Comparison of ENCODE assay signal across 16 cellular contexts in the genomic region with DNA sequence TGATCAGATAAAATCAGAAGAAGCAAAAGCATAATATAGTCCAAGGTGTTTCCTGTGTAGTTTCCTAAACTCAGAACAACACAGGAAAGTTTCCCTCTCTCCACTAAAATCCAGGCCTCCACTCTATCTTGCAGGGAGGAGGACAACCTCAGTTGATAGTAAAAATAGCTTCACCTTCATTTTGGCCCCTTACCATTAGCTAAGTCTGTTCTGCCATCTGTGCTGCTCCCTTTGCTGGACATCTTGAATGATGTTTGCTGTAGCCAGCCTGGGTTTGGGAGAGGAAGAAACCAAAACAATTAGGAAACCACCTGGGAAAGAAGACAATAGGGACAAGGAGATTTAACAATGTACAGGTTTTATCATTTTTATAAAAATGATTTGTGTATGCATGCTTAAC. TPM values are rescaled to one million over a fixed set of nuclear protein-coding genes. Genes with fewer than 3 reads are reported as not detected.
DNase-seq lines count a peak whose midpoint lies in the region; ATAC-seq and TF ChIP-seq lines count a peak whose summit lies in the region.
"Had no signal": no experiment of that assay in that cellular context is flagged by ENCODE, and none has a peak within 500 bp of the region (broad histone marks: within the 10 kb centered on the region; RNA-seq: fewer than 3 reads in every experiment).

No MANE protein-coding gene starts in this region.

- H3K36me3 ChIP-seq in heart right ventricle = peaks cover 0 to 60% (median 19%) of the 10 kb centered on the region in 9 donors

- H3K4me1 Mint-ChIP-seq in central memory CD8-positive, alpha-beta T cell = peaks cover 28% of the 10 kb centered on the region
- H3K4me1 Mint-ChIP-seq in nephron progenitor cell = peaks cover 18% of the 10 kb centered on the region

- intact Hi-C loops in heart right ventricle (cut with DNase I) = loop anchor here in 1 of 10 donors (10.0 kb wide), 1 partner anchor 49 kb away; a partner anchor contains a TSS
- intact Hi-C loops in Right ventricle myocardium inferior (cut with DNase I) = loop anchor here (5.0 kb wide), 1 partner anchor 36 kb away; a partner anchor contains a TSS

- H3K4me1 ChIP-seq in heart right ventricle = peaks cover 0 to 60% (median 49%) of the 10 kb centered on the region in 9 donors

- peaks cover 19% of the 10 kb centered on the region for H3K36me3 Mint-ChIP-seq in central memory CD8-positive, alpha-beta T cell (ENCODE audit: insufficient read depth)
- H3K36me3 Mint-ChIP-seq in nephron progenitor cell (ENCODE audit: low read depth) = peaks cover 49% of the 10 kb centered on the region

- H3K9me3 ChIP-seq in heart right ventricle = no peaks in the 10 kb centered on the region

- no peaks in the 10 kb centered on the region for H3K27me3 ChIP-seq in heart right ventricle

- no peaks in the 10 kb centered on the region for H3K9me3 Mint-ChIP-seq in central memory CD8-positive, alpha-beta T cell
- no peaks in the 10 kb centered on the region for H3K9me3 Mint-ChIP-seq in nephron progenitor cell
- H3K9me3 Mint-ChIP-seq: CD4-positive, alpha-beta T cell had no signal

- H3K27ac Mint-ChIP-seq in central memory CD8-positive, alpha-beta T cell (ENCODE audit: low read depth) = peak overlapping the region; percentile 64
- H3K27ac Mint-ChIP-seq in nephron progenitor cell = peak overlapping the region; percentile 79

- TF ChIP-seq CTCF in heart right ventricle (IDR thresholded peaks at IDR 0.05) (no peak), nephron progenitor cell (IDR thresholded peaks at IDR 0.05) (no peak)

- DNase-seq in heart right ventricle = no peak
- DNase-seq in Right ventricle myocardium inferior (ENCODE audit: missing footprints) = no peak
- no peak for DNase-seq in central memory CD8-positive, alpha-beta T cell (ENCODE audit: low spot score in 2 of 2)
- DNase-seq in nephron progenitor cell = no peak
- DNase-seq in HuH-7 (ENCODE audit: low spot score) = no peak
- DNase-seq in HCEC 1CT = no peak
- DNase-seq: ACHN; CD4-positive, alpha-beta T cell; H7; Karpas-422; NCI-H1105 treated with DMSO at 0.1 percent for 48 hours; NCI-H187 treated with DMSO at 0.1 percent for 48 hours; NK-92 treated with Interleukin-12 subunit alpha and Interleukin-12 subunit beta, amount 100 ng/mL, for 24 hours had no signal

- peak in 2 of 8 donors; percentile 45 for ATAC-seq in heart right ventricle
- ATAC-seq in Right ventricle myocardium inferior = no peak
- no peak for ATAC-seq in central memory CD8-positive, alpha-beta T cell (replicated peaks; ENCODE audit: extremely low read depth, poor library complexity, severe bottlenecking)
- ATAC-seq in HG03469 (IDR thresholded peaks at IDR 0.05; ENCODE audit: unreplicated experiment) = no peak

- no peaks in the 10 kb centered on the region for H3K27me3 Mint-ChIP-seq in central memory CD8-positive, alpha-beta T cell
- no peaks in the 10 kb centered on the region for H3K27me3 Mint-ChIP-seq in nephron progenitor cell (ENCODE audit: low read depth, poor library complexity)
- H3K27me3 Mint-ChIP-seq: CD4-positive, alpha-beta T cell had no signal

- no peak overlapping the region for H3K4me3 ChIP-seq in heart right ventricle

- H3K27ac ChIP-seq in heart right ventricle = peak overlapping the region in 8 of 10 donors; percentile 12 to 61 (median 50)

- H3K4me3 Mint-ChIP-seq in central memory CD8-positive, alpha-beta T cell = no peak overlapping the region
- H3K4me3 Mint-ChIP-seq in nephron progenitor cell = no peak overlapping the region
- H3K4me3 Mint-ChIP-seq: CD4-positive, alpha-beta T cell had no signal

RNA-seq across cellular contexts. Expression of a gene that starts 18.6 kb away (rescaled TPM):
- 100 to 1,000 TPM; 122 to 171 (median 154) TPM for total RNA-seq in heart right ventricle
- polyA plus RNA-seq in heart right ventricle = 100 to 1,000 TPM in 1 of 2 donors, 10 to 100 TPM in 1; 47.1 to 101 TPM
- total RNA-seq in Right ventricle myocardium inferior = 142 TPM

RNA-seq across cellular contexts. Expression of a gene that starts 38.6 kb away (rescaled TPM):
- total RNA-seq in heart right ventricle (100 to 1,000 TPM; 213 to 451 (median 271) TPM), Right ventricle myocardium inferior (283 TPM)
- 100 to 1,000 TPM; 244 to 536 TPM for polyA plus RNA-seq in heart right ventricle

RNA-seq across cellular contexts. Expression of a gene that starts 41.2 kb away (rescaled TPM):
- 100 to 1,000 TPM in 1 of 10 donors, 10 to 100 TPM in 9; 72.9 to 100 (median 94.1) TPM for total RNA-seq in heart right ventricle
- polyA plus RNA-seq in heart right ventricle = 10 to 100 TPM; 11.9 to 25.2 TPM
- 102 TPM for total RNA-seq in Right ventricle myocardium inferior

RNA-seq across cellular contexts. Expression of a gene that starts 53.4 kb away (rescaled TPM):
- total RNA-seq in heart right ventricle (10 to 100 TPM; 17.5 to 68.9 (median 45.4) TPM), Right ventricle myocardium inferior (27.0 TPM)
- polyA plus RNA-seq in heart right ventricle = 10 to 100 TPM; 27.4 to 39.3 TPM
- total RNA-seq: CD4-positive, alpha-beta T cell; Daoy; NCI-H460 had no signal
